10 cellular contexts compared by ENCODE assay signal in the genomic region with DNA sequence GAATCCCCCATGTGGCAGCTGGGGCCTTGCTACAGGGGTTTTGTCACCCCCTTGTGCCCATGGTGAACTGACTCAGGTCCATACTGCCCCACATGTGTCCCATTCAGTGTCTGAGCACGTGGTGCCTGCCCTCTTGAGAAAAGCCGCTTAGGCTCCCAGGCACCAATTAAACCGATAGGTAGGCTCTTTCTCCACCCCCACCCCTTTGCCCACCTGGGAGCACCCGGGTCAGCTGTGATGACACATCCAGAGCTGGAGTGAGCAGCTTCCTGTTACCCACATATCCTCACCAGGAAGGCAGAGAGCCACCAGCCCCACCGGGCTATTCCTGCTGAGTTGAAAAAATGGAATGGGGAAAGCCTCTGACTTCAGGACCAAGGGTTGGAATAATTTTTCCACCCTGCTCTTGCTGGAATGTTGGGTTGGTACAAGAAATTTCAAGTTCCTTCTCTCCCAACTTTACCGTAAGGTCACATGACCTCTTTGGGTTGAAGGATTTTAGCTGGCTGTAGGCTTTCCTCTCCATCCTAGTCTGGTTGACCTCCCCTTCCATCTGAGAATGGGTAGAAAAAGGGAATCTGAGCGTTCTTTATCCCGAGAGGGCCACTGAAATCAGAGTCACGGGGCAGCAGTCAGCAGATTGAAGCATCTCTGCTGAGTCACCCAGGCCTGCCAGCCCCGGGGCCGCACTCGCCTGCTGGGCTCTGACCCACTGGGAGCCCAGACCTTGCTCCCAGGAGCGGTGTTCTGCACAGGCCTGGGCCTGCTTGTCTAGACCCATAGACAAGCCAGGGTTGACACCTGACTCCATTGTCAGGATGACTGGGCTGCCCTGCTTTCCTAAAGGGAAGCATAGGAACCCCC. TPM values are rescaled to one million over a fixed set of nuclear protein-coding genes. Genes with fewer than 3 reads are reported as not detected.
DNase-seq lines count a peak whose midpoint lies in the region; TF ChIP-seq lines count a peak whose summit lies in the region.
"Had no signal": no experiment of that assay in that cellular context is flagged by ENCODE, and none has a peak within 500 bp of the region (broad histone marks: within the 10 kb centered on the region; RNA-seq: fewer than 3 reads in every experiment).

No MANE protein-coding gene starts in this region.

- no peak overlapping the region for H3K4me3 Mint-ChIP-seq in endodermal cell

- CTCF ChIA-PET in A673 (lab: Charles Lee), result no interaction called here

- H3K4me2 ChIP-seq in osteoblast (ENCODE audit: insufficient read depth, low read length) (peak overlapping the region; percentile 58), hepatocyte (no peak overlapping the region)

- H3K9me3 ChIP-seq in endodermal cell (ENCODE audit: control insufficient read depth, low read length), result no peaks in the 10 kb centered on the region
- no peaks in the 10 kb centered on the region for H3K9me3 ChIP-seq in osteoblast (ENCODE audit: low read depth, low read length)
- no peaks in the 10 kb centered on the region for H3K9me3 ChIP-seq in A673 (ENCODE audit: low read depth, low read length, poor library complexity, severe bottlenecking)
- H3K9me3 ChIP-seq in hepatocyte (ENCODE audit: low read depth), result no peaks in the 10 kb centered on the region

- H3K36me3 ChIP-seq in endodermal cell (ENCODE audit: control insufficient read depth, insufficient read depth, low read length) (no peaks in the 10 kb centered on the region), osteoblast (ENCODE audit: insufficient read depth, low read length) (no peaks in the 10 kb centered on the region), A673 (ENCODE audit: insufficient read depth, low read length, poor library complexity, severe bottlenecking) (no peaks in the 10 kb centered on the region), hepatocyte (replicated peaks; ENCODE audit: insufficient read depth, low read depth) (no peaks in the 10 kb centered on the region)

- DNase-seq in Daoy (ENCODE audit: low read depth), result peak; percentile 81
- peak; percentile 97 for DNase-seq in NCI-H82 (lab: John Stamatoyannopoulos, UW)
- no peak for DNase-seq in endodermal cell
- DNase-seq in osteoblast (ENCODE audit: insufficient read length, low spot score, missing footprints), result peak; percentile 99
- no peak for DNase-seq in NCI-H1092 (lab: John Stamatoyannopoulos, UW)
- no peak for DNase-seq in activated CD4-positive, CD25-positive, alpha-beta regulatory T cell treated with anti-CD3 and anti-CD28 coated beads, Interleukin-2, amount 50 U/mL, for 72 hours
- no peak for DNase-seq in A673 (ENCODE audit: low spot score)
- no peak for DNase-seq in hepatocyte (ENCODE audit: low spot score)
- DNase-seq: activated naive CD4-positive, alpha-beta T cell treated with Interleukin-2 at 50 U/mL for 16 hours; NCI-H1105 had no signal

- H3K79me2 ChIP-seq in osteoblast (ENCODE audit: insufficient read depth, low read length) (no peaks in the 10 kb centered on the region), hepatocyte (no peaks in the 10 kb centered on the region)

- H4K20me1 ChIP-seq in osteoblast (ENCODE audit: insufficient read depth, low read length), result no peaks in the 10 kb centered on the region
- no peaks in the 10 kb centered on the region for H4K20me1 ChIP-seq in hepatocyte (ENCODE audit: insufficient read depth, poor library complexity, severe bottlenecking)

- no peak overlapping the region for H3K9ac ChIP-seq in endodermal cell (ENCODE audit: extremely low read depth, low read length, poor library complexity, severe bottlenecking)

- no peaks in the 10 kb centered on the region for H3K27me3 Mint-ChIP-seq in endodermal cell (ENCODE audit: insufficient read depth)

- H3K27ac ChIP-seq in endodermal cell (ENCODE audit: low read depth, low read length) (peak overlapping the region; percentile 72), osteoblast (ENCODE audit: low read depth, low read length) (peak overlapping the region; percentile 96), A673 (ENCODE audit: low read depth, low read length, poor library complexity, severe bottlenecking) (no peak overlapping the region), hepatocyte (no peak overlapping the region)

- WGBS in endodermal cell (ENCODE audit: insufficient coverage in 1 of 2, insufficient read length in 1 of 2), 2 experiments, result 84 to 86% methylated on average over 1 to 13 of the region's 13 CpGs
- 83% methylated on average over 13 of the region's 13 CpGs for WGBS in hepatocyte (ENCODE audit: low lambda C conversion rate, missing lambda C conversion rate)

- no peaks in the 10 kb centered on the region for H3K9me3 Mint-ChIP-seq in endodermal cell

- BruUV-seq in A673 (replicated peaks; lab: Mats Ljungman, UMichigan), result no TSS peak

- no peak for TF ChIP-seq CTCF in endodermal cell (conservative IDR thresholded peaks at IDR 0.05)
- no peak for TF ChIP-seq CTCF in osteoblast (IDR thresholded peaks at IDR 0.05; ENCODE audit: extremely low read depth, low read depth, low read length)
- no peak for TF ChIP-seq CTCF in A673 (conservative IDR thresholded peaks at IDR 0.05; ENCODE audit: low read depth, low read length)
- no peak for TF ChIP-seq CTCF in hepatocyte (IDR thresholded peaks at IDR 0.05; ENCODE audit: poor library complexity)

- H3K27me3 ChIP-seq in endodermal cell (ENCODE audit: control insufficient read depth, insufficient read depth, low read length, poor library complexity, severe bottlenecking) (no peaks in the 10 kb centered on the region), osteoblast (ENCODE audit: insufficient read depth, low read length) (no peaks in the 10 kb centered on the region), A673 (replicated peaks; ENCODE audit: insufficient read depth, low read depth, low read length, poor library complexity) (no peaks in the 10 kb centered on the region), hepatocyte (no peaks in the 10 kb centered on the region)

- peaks cover 17% of the 10 kb centered on the region for H3K4me1 Mint-ChIP-seq in endodermal cell

- H3K4me3 ChIP-seq in endodermal cell (ENCODE audit: low read length) (no peak overlapping the region), osteoblast (ENCODE audit: insufficient read depth, low read length) (no peak overlapping the region), A673 (ENCODE audit: low read depth, low read length, poor library complexity, severe bottlenecking) (no peak overlapping the region), hepatocyte (no peak overlapping the region)

- POLR2A ChIA-PET in A673 (lab: Charles Lee; ENCODE audit: low non-redundant PET), result interaction anchor here (0.6 kb wide), 1 partner anchor 257 kb away, joined by 4 read pairs; no protein-coding TSS in a partner anchor

- H2AFZ ChIP-seq in osteoblast (ENCODE audit: low read length), result peak overlapping the region; percentile 88
- H2AFZ ChIP-seq in hepatocyte, result no peak overlapping the region

- H3K4me1 ChIP-seq in endodermal cell (ENCODE audit: control insufficient read depth, insufficient read depth, low read length), result no peaks in the 10 kb centered on the region
- peaks cover 34% of the 10 kb centered on the region for H3K4me1 ChIP-seq in osteoblast (ENCODE audit: insufficient read depth, low read length)
- H3K4me1 ChIP-seq in A673 (ENCODE audit: insufficient read depth, low read length, poor library complexity, severe bottlenecking), result peaks cover 15% of the 10 kb centered on the region
- H3K4me1 ChIP-seq in hepatocyte (ENCODE audit: insufficient read depth), result peaks cover 10% of the 10 kb centered on the region

- H3K36me3 Mint-ChIP-seq in endodermal cell (ENCODE audit: low read depth), result no peaks in the 10 kb centered on the region

- H3K9me2 ChIP-seq in hepatocyte (replicated peaks; ENCODE audit: insufficient read depth), result no peaks in the 10 kb centered on the region

- peak overlapping the region; percentile 81 for H3K27ac Mint-ChIP-seq in endodermal cell

- intact Hi-C loops in A673 (cut with micrococcal nuclease; ENCODE audit: unreplicated experiment), result loop anchor here (5.0 kb wide), 3 partner anchors 136 to 451 kb away; a partner anchor contains a TSS

RNA-seq across cellular contexts. Expression of a gene that starts 30.8 kb away (rescaled TPM):
- 3.2 and 4.8 TPM in 2 replicates for total RNA-seq in Daoy (2014; rRNA removed; shearing (Covaris generic))
- total RNA-seq in endodermal cell (1 to 10 TPM; 5.2 to 5.8 TPM), osteoblast (1.8 and 2.9 TPM in 2 replicates), A673 (2021) (2.2 and 3.0 TPM in 2 replicates), hepatocyte (2.4 and 2.5 TPM in 2 replicates)
- 9.8 TPM for polyA plus RNA-seq in endodermal cell (2013, experiment 1 of 2)
- polyA plus RNA-seq in endodermal cell (2013, experiment 2 of 2), result 7.5 TPM
- 1.7 and 2.9 TPM in 2 replicates for polyA plus RNA-seq in hepatocyte

RNA-seq across cellular contexts. Expression of a gene that starts 47.0 kb away (rescaled TPM):
- total RNA-seq in Daoy (2014; rRNA removed; shearing (Covaris generic)), result 5.0 and 6.2 TPM in 2 replicates
- total RNA-seq in endodermal cell (10 to 100 TPM in 1 of 2 donors, 1 to 10 TPM in 1; 9.8 to 11.0 TPM), osteoblast (16.5 and 18.1 TPM in 2 replicates), A673 (2021) (7.1 and 7.5 TPM in 2 replicates), hepatocyte (8.5 and 11.0 TPM in 2 replicates)
- 6.4 TPM for polyA plus RNA-seq in endodermal cell (2013, experiment 1 of 2)
- polyA plus RNA-seq in endodermal cell (2013, experiment 2 of 2), result 6.5 TPM
- 7.7 and 8.4 TPM in 2 replicates for polyA plus RNA-seq in hepatocyte

Comparison
In these comparisons a context has a peak if more than half of its experiments do, and no peak if none do; other contexts are left out.
1. DNase-seq: peak in Daoy (single experiment), NCI-H82 (single experiment) and osteoblast (single experiment); none in endodermal cell (single experiment), NCI-H1092 (single experiment), activated CD4-positive, CD25-positive, alpha-beta regulatory T cell treated with anti-CD3 and anti-CD28 coated beads, Interleukin-2, amount 50 U/mL, for 72 hours (single experiment), A673 (single experiment) and hepatocyte (single experiment).
2. H3K27ac ChIP-seq: peak in endodermal cell (single experiment) and osteoblast (single experiment); none in A673 (single experiment) and hepatocyte (single experiment).